1 cellular context compared by ENCODE assay signal in the genomic region with DNA sequence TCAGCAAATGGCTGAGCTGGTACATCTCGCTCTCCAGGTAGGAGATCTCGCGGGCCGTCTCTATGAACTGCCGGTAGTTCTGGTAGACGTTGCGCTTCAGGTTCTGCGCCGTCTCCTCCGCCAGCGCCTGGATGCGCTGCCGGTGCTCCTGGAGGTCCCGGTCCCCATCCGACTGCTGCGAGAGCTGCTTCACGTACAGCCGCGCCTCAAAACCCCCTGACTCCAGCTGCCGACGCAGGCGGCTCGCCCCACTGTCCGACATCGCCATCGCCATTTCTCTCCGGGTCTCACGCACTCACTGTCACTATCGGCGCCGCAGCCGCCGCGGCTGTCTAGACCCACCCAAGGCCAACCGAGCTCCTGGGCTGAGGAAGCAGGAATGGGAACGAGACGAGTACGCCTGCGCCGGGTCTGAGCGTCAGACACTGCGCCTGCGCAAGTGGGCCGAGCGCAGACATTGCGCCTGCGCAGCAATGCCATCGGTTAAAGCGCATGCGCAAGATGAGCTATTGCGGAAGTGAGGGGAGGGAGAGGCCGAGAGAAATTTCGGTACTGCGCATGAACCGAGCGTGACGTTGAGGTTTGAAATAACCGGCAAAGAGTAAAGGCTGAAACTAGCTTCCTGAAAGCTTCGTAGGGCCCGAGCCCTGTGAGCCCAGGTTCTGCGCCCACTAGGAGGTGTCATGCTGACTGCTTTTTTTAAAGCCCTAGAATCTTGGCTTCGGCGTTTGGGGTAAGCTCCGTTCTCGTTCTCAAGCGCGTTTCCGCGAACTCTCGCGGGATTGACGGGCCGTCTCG.
TF ChIP-seq lines count a peak whose summit lies in the region.

A gene with protein sequence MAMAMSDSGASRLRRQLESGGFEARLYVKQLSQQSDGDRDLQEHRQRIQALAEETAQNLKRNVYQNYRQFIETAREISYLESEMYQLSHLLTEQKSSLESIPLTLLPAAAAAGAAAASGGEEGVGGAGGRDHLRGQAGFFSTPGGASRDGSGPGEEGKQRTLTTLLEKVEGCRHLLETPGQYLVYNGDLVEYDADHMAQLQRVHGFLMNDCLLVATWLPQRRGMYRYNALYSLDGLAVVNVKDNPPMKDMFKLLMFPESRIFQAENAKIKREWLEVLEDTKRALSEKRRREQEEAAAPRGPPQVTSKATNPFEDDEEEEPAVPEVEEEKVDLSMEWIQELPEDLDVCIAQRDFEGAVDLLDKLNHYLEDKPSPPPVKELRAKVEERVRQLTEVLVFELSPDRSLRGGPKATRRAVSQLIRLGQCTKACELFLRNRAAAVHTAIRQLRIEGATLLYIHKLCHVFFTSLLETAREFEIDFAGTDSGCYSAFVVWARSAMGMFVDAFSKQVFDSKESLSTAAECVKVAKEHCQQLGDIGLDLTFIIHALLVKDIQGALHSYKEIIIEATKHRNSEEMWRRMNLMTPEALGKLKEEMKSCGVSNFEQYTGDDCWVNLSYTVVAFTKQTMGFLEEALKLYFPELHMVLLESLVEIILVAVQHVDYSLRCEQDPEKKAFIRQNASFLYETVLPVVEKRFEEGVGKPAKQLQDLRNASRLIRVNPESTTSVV (minus strand): TSS at position 381 of the 798 bp plus-strand sequence. CDS start 107 bp downstream, at position 274.

TF ChIP-seq in GM12878, 131 proteins besides CTCF, POLR2A, EP300 and RAD21 (continued from another document and continues in another):
- TF ChIP-seq, protein P1, sequence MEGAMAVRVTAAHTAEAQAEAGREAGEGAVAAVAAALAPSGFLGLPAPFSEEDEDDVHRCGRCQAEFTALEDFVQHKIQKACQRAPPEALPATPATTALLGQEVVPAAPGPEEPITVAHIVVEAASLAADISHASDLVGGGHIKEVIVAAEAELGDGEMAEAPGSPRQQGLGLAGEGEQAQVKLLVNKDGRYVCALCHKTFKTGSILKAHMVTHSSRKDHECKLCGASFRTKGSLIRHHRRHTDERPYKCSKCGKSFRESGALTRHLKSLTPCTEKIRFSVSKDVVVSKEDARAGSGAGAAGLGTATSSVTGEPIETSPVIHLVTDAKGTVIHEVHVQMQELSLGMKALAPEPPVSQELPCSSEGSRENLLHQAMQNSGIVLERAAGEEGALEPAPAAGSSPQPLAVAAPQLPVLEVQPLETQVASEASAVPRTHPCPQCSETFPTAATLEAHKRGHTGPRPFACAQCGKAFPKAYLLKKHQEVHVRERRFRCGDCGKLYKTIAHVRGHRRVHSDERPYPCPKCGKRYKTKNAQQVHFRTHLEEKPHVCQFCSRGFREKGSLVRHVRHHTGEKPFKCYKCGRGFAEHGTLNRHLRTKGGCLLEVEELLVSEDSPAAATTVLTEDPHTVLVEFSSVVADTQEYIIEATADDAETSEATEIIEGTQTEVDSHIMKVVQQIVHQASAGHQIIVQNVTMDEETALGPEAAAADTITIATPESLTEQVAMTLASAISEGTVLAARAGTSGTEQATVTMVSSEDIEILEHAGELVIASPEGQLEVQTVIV (IDR thresholded peaks at IDR 0.05; ENCODE audit: borderline replicate concordance, partially characterized antibody) = peak; percentile 95
- no peak for TF ChIP-seq JUND (IDR thresholded peaks at IDR 0.05; ENCODE audit: low read depth, low read length)
- TF ChIP-seq WRNIP1 (IDR thresholded peaks at IDR 0.05; ENCODE audit: borderline replicate concordance, low read depth, low read length) = no peak
- TF ChIP-seq MYC (IDR thresholded peaks at IDR 0.05; ENCODE audit: insufficient read depth, insufficient read length, insufficient replicate concordance, low read length, severe bottlenecking) = no peak
- TF ChIP-seq, protein P2, sequence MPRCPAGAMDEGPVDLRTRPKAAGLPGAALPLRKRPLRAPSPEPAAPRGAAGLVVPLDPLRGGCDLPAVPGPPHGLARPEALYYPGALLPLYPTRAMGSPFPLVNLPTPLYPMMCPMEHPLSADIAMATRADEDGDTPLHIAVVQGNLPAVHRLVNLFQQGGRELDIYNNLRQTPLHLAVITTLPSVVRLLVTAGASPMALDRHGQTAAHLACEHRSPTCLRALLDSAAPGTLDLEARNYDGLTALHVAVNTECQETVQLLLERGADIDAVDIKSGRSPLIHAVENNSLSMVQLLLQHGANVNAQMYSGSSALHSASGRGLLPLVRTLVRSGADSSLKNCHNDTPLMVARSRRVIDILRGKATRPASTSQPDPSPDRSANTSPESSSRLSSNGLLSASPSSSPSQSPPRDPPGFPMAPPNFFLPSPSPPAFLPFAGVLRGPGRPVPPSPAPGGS (IDR thresholded peaks at IDR 0.05; ENCODE audit: borderline replicate concordance, insufficient read depth, low read depth, low read length, poor library complexity, severe bottlenecking) = no peak
- TF ChIP-seq ZNF592 (IDR thresholded peaks at IDR 0.05) = no peak
- TF ChIP-seq, protein P3, sequence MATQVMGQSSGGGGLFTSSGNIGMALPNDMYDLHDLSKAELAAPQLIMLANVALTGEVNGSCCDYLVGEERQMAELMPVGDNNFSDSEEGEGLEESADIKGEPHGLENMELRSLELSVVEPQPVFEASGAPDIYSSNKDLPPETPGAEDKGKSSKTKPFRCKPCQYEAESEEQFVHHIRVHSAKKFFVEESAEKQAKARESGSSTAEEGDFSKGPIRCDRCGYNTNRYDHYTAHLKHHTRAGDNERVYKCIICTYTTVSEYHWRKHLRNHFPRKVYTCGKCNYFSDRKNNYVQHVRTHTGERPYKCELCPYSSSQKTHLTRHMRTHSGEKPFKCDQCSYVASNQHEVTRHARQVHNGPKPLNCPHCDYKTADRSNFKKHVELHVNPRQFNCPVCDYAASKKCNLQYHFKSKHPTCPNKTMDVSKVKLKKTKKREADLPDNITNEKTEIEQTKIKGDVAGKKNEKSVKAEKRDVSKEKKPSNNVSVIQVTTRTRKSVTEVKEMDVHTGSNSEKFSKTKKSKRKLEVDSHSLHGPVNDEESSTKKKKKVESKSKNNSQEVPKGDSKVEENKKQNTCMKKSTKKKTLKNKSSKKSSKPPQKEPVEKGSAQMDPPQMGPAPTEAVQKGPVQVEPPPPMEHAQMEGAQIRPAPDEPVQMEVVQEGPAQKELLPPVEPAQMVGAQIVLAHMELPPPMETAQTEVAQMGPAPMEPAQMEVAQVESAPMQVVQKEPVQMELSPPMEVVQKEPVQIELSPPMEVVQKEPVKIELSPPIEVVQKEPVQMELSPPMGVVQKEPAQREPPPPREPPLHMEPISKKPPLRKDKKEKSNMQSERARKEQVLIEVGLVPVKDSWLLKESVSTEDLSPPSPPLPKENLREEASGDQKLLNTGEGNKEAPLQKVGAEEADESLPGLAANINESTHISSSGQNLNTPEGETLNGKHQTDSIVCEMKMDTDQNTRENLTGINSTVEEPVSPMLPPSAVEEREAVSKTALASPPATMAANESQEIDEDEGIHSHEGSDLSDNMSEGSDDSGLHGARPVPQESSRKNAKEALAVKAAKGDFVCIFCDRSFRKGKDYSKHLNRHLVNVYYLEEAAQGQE (IDR thresholded peaks at IDR 0.05; ENCODE audit: low read depth, low read length) = no peak
- peak; percentile 81; the same call in 1 of the 2 replicates for TF ChIP-seq CBFB (IDR thresholded peaks at IDR 0.05; ENCODE audit: low read depth)
- TF ChIP-seq KDM1A (IDR thresholded peaks at IDR 0.05; ENCODE audit: borderline replicate concordance) = no peak
- no peak for TF ChIP-seq BMI1 (IDR thresholded peaks at IDR 0.05; ENCODE audit: borderline replicate concordance)
- peak; percentile 65; the same call in 1 of the 2 replicates for TF ChIP-seq TBL1XR1 (IDR thresholded peaks at IDR 0.05; ENCODE audit: low read depth, low read length)
- TF ChIP-seq POU2F2 (IDR thresholded peaks at IDR 0.05; ENCODE audit: borderline replicate concordance, low read depth, low read length) = no peak
- no peak for TF ChIP-seq STAT3 (IDR thresholded peaks at IDR 0.05; ENCODE audit: low read depth, low read length)
- TF ChIP-seq IRF3 (IDR thresholded peaks at IDR 0.05) = no peak
- TF ChIP-seq BCL11A (IDR thresholded peaks at IDR 0.05; ENCODE audit: low read depth, low read length) = no peak
- no peak for TF ChIP-seq PAX8 (IDR thresholded peaks at IDR 0.05)
- TF ChIP-seq NFXL1 (IDR thresholded peaks at IDR 0.05; ENCODE audit: borderline replicate concordance) = no peak
- peak; percentile 94; the same call in 1 of the 2 replicates for TF ChIP-seq RCOR1 (conservative IDR thresholded peaks at IDR 0.05; ENCODE audit: low read depth, low read length)
- TF ChIP-seq SKIL (IDR thresholded peaks at IDR 0.05; ENCODE audit: low read depth, poor library complexity, severe bottlenecking) = no peak
- TF ChIP-seq, protein P4, sequence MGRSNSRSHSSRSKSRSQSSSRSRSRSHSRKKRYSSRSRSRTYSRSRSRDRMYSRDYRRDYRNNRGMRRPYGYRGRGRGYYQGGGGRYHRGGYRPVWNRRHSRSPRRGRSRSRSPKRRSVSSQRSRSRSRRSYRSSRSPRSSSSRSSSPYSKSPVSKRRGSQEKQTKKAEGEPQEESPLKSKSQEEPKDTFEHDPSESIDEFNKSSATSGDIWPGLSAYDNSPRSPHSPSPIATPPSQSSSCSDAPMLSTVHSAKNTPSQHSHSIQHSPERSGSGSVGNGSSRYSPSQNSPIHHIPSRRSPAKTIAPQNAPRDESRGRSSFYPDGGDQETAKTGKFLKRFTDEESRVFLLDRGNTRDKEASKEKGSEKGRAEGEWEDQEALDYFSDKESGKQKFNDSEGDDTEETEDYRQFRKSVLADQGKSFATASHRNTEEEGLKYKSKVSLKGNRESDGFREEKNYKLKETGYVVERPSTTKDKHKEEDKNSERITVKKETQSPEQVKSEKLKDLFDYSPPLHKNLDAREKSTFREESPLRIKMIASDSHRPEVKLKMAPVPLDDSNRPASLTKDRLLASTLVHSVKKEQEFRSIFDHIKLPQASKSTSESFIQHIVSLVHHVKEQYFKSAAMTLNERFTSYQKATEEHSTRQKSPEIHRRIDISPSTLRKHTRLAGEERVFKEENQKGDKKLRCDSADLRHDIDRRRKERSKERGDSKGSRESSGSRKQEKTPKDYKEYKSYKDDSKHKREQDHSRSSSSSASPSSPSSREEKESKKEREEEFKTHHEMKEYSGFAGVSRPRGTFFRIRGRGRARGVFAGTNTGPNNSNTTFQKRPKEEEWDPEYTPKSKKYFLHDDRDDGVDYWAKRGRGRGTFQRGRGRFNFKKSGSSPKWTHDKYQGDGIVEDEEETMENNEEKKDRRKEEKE (IDR thresholded peaks at IDR 0.05) = no peak
- TF ChIP-seq IKZF1 (conservative IDR thresholded peaks at IDR 0.05) = peak; percentile 100
- TF ChIP-seq PML (IDR thresholded peaks at IDR 0.05; ENCODE audit: low read length) = peak; percentile 65; the same call in 1 of the 2 replicates
- no peak for TF ChIP-seq ZBED1 (IDR thresholded peaks at IDR 0.05; ENCODE audit: borderline replicate concordance)
- peak in 1 of 2 experiments; percentile 59; a peak in 2 of 4 replicates for TF ChIP-seq BHLHE40 (IDR thresholded peaks at IDR 0.05; ENCODE audit: borderline replicate concordance in 1 of 2, low read depth in 2 of 2, low read length in 1 of 2)
- TF ChIP-seq IKZF2 (IDR thresholded peaks at IDR 0.05) = peak in 1 of 2 experiments; percentile 73; a peak in 1 of 4 replicates
- TF ChIP-seq MEF2B (IDR thresholded peaks at IDR 0.05; ENCODE audit: partially characterized antibody, poor library complexity, severe bottlenecking) = no peak
- TF ChIP-seq CEBPB (IDR thresholded peaks at IDR 0.05; ENCODE audit: borderline replicate concordance in 1 of 2, low read depth in 2 of 2, low read length in 2 of 2) = no peak
- peak; percentile 77 for TF ChIP-seq LARP7 (IDR thresholded peaks at IDR 0.05)
